10 cellular contexts compared by ENCODE assay signal in the genomic region with DNA sequence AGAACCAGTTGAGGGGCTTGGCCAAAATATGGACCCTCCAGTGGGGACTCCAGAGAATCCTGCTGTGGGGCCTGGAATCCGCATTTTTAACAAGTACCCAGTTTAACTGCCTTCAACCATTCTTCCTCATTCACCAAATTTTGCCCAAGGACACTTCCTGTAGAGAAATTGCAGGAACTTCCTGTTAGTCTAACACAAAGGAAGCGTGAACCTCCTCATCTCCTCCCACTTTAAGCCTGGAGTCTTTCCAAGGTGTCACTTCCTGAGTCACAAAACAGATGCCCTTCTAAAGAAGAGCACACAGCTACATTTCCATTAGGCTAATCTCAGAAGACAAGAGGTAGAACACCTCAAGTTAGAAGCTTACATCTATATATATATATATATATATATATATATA.
A peak's percentile ranks its signal among the peaks of the same experiment; 100 is the strongest.
DNase-seq lines count a peak whose midpoint lies in the region; TF ChIP-seq lines count a peak whose summit lies in the region.
"Had no signal": no experiment of that assay in that cellular context is flagged by ENCODE, and none has a peak within 500 bp of the region (broad histone marks: within the 10 kb centered on the region; RNA-seq: fewer than 3 reads in every experiment).

No MANE protein-coding gene starts in this region.

- H3K36me3 Mint-ChIP-seq in Caco-2 (ENCODE audit: insufficient read depth, unreplicated experiment), result no peaks in the 10 kb centered on the region
- H3K36me3 Mint-ChIP-seq: CD8-positive, alpha-beta memory T cell had no signal

- H3K9ac ChIP-seq in BLaER1 treated with 17β-estradiol and CSF1 and Interleukin-3, amounts not matched to agents 10 nM and 100 nM, result peak overlapping the region in 3 of 11 experiments; percentile 12 to 53 (median 37); a peak in 2 of 22 replicates

- H3K27ac ChIP-seq in BLaER1 treated with 17β-estradiol and CSF1 and Interleukin-3, amounts not matched to agents 10 nM and 100 nM, result peak overlapping the region; percentile 19 to 80 (median 72); a peak in 21 of 22 replicates
- peak overlapping the region; percentile 75 for H3K27ac ChIP-seq in HL-60 (replicated peaks)
- H3K27ac ChIP-seq: WERI-Rb-1 had no signal

- no peaks in the 10 kb centered on the region for H4K20me1 ChIP-seq in BLaER1 treated with 17β-estradiol and CSF1 and Interleukin-3, amounts not matched to agents 10 nM and 100 nM

- H3K27me3 Mint-ChIP-seq in Caco-2 (ENCODE audit: insufficient read depth, unreplicated experiment), result peaks cover 7% of the 10 kb centered on the region
- H3K27me3 Mint-ChIP-seq: CD8-positive, alpha-beta memory T cell had no signal

- H3K27ac Mint-ChIP-seq in Caco-2 (ENCODE audit: unreplicated experiment), result no peak overlapping the region
- H3K27ac Mint-ChIP-seq: CD8-positive, alpha-beta memory T cell had no signal

- CTCF ChIA-PET in Caco-2 (lab: Charles Lee), result no interaction called here

- no peaks in the 10 kb centered on the region for H3K9me3 Mint-ChIP-seq in Caco-2 (ENCODE audit: unreplicated experiment)

- peaks cover 0 to 7% (median 0%) of the 10 kb centered on the region in 11 experiments; a peak in 3 of 22 replicates for H3K9me3 ChIP-seq in BLaER1 treated with 17β-estradiol and CSF1 and Interleukin-3, amounts not matched to agents 10 nM and 100 nM (replicated peaks in 1 of 11)
- H3K9me3 ChIP-seq in Caco-2, result no peaks in the 10 kb centered on the region

- H3K27me3 ChIP-seq in BLaER1 treated with 17β-estradiol and CSF1 and Interleukin-3, amounts not matched to agents 10 nM and 100 nM, result no peaks in the 10 kb centered on the region
- H3K27me3 ChIP-seq in HL-60 (ENCODE audit: insufficient read depth, poor library complexity, severe bottlenecking) (no peaks in the 10 kb centered on the region), Caco-2 (replicated peaks; ENCODE audit: control insufficient read depth, insufficient read depth, low read length) (no peaks in the 10 kb centered on the region)

- no peak for TF ChIP-seq CTCF in HL-60 (IDR thresholded peaks at IDR 0.05; ENCODE audit: insufficient read depth, low read length)
- no peak for TF ChIP-seq CTCF in foreskin fibroblast (IDR thresholded peaks at IDR 0.05; ENCODE audit: low read depth, low read length)
- TF ChIP-seq CTCF in Caco-2 (IDR thresholded peaks at IDR 0.05; ENCODE audit: insufficient read depth in 1 of 2, low read depth in 1 of 2, low read length in 1 of 2, severe bottlenecking in 1 of 2, unreplicated experiment in 1 of 2), result no peak

- POLR2A ChIA-PET in Caco-2 (lab: Charles Lee), result no interaction called here

- H3K4me3 Mint-ChIP-seq in Caco-2 (ENCODE audit: unreplicated experiment), result no peak overlapping the region
- H3K4me3 Mint-ChIP-seq: CD8-positive, alpha-beta memory T cell had no signal

- H3K4me1 ChIP-seq in BLaER1 treated with 17β-estradiol and CSF1 and Interleukin-3, amounts not matched to agents 10 nM and 100 nM, result peaks cover 26 to 46% (median 30%) of the 10 kb centered on the region in 10 experiments
- no peaks in the 10 kb centered on the region for H3K4me1 ChIP-seq in Caco-2

- H3K4me1 Mint-ChIP-seq in Caco-2 (ENCODE audit: low read depth, unreplicated experiment), result no peaks in the 10 kb centered on the region
- H3K4me1 Mint-ChIP-seq: CD8-positive, alpha-beta memory T cell had no signal

- intact Hi-C loops in Caco-2 (cut with micrococcal nuclease; ENCODE audit: unreplicated experiment), result no loop called here

- H3K36me3 ChIP-seq in BLaER1 treated with 17β-estradiol and CSF1 and Interleukin-3, amounts not matched to agents 10 nM and 100 nM, result no peaks in the 10 kb centered on the region
- H3K36me3 ChIP-seq in Caco-2 (ENCODE audit: control insufficient read depth, insufficient read depth, low read length), result no peaks in the 10 kb centered on the region

- peak overlapping the region in 3 of 10 experiments; percentile 5 to 17 (median 8); a peak in 3 of 20 replicates for H3K4me3 ChIP-seq in BLaER1 treated with 17β-estradiol and CSF1 and Interleukin-3, amounts not matched to agents 10 nM and 100 nM
- H3K4me3 ChIP-seq in HL-60 (replicated peaks; ENCODE audit: insufficient read depth, low read length) (no peak overlapping the region), foreskin fibroblast (ENCODE audit: low read depth in 1 of 2, low read length in 2 of 2) (no peak overlapping the region), Caco-2 (ENCODE audit: low read depth, low read length) (no peak overlapping the region)

- peak; percentile 65 to 71 for DNase-seq in HL-60 (ENCODE audit: low read depth in 1 of 2, low spot score in 1 of 2)
- DNase-seq in UCSD-AML1 (lab: John Stamatoyannopoulos, UW; ENCODE audit: unreplicated experiment), result peak; percentile 9
- DNase-seq in kidney tubule cell (ENCODE audit: low spot score), result peak; percentile 72
- DNase-seq in foreskin fibroblast, result no peak
- no peak for DNase-seq in GM03348 (ENCODE audit: low spot score)
- no peak for DNase-seq in SIG-M5 treated with dmso at 0.1 percent for 504 hours (lab: John Stamatoyannopoulos, UW; ENCODE audit: unreplicated experiment)
- no peak for DNase-seq in Caco-2
- DNase-seq: CD8-positive, alpha-beta memory T cell; WERI-Rb-1 had no signal

- no TSS peak for BruUV-seq in Caco-2 (replicated peaks; lab: Mats Ljungman, UMichigan)

- peak overlapping the region; percentile 45 to 90 (median 71) for H3K4me2 ChIP-seq in BLaER1 treated with 17β-estradiol and CSF1 and Interleukin-3, amounts not matched to agents 10 nM and 100 nM

Comparison
In these comparisons a context has a peak if more than half of its experiments do, and no peak if none do; other contexts are left out.
1. DNase-seq: peak in HL-60 (2 of 2), UCSD-AML1 (single experiment) and kidney tubule cell (single experiment); none in foreskin fibroblast (0 of 2), GM03348 (single experiment), SIG-M5 treated with dmso at 0.1 percent for 504 hours (single experiment) and Caco-2 (0 of 2).